15 cellular contexts compared by ENCODE assay signal in the genomic region with DNA sequence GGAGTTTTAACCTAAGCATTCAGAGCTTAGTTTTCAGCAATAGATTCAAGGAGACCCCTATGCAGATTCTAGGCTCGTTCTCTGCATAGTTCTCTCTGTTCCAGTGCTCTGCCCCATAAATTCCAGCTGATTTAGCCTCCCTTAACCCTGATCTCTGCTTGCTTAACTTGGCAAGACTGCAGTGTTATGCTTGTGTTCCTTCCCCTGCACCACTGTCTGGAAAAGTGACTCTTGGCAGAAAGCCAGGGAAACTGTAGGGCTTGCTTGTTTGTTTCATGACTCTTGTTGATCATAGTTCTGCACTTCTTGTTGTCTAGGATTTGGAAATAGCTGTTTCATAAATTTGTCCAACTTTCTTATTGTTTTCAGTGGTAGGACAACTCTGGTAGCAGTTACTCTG. TPM values are rescaled to one million over a fixed set of nuclear protein-coding genes. Genes with fewer than 3 reads are reported as not detected.
DNase-seq lines count a peak whose midpoint lies in the region; TF ChIP-seq lines count a peak whose summit lies in the region.
"Had no signal": no experiment of that assay in that cellular context is flagged by ENCODE, and none has a peak within 500 bp of the region (broad histone marks: within the 10 kb centered on the region; RNA-seq: fewer than 3 reads in every experiment).

No MANE protein-coding gene starts in this region.

- DNase-seq in DMS79 treated with DMSO at 0.1 percent for 48 hours (lab: John Stamatoyannopoulos, UW) = peak; percentile 51
- peak; percentile 41 for DNase-seq in RPMI8226
- peak; percentile 59 for DNase-seq in fibroblast of the aortic adventitia (ENCODE audit: low read depth)
- DNase-seq in osteoblast (ENCODE audit: insufficient read length, low spot score, missing footprints) = no peak
- DNase-seq in activated naive CD4-positive, alpha-beta T cell (lab: John Stamatoyannopoulos, UW) = no peak
- no peak for DNase-seq in occipital lobe (lab: John Stamatoyannopoulos, UW)
- DNase-seq in cerebellar nuclear complex (lab: John Stamatoyannopoulos, UW) = no peak
- DNase-seq in NCI-H1436 (lab: John Stamatoyannopoulos, UW) = no peak
- DNase-seq: activated T-cell treated with anti-CD3 and anti-CD28 coated beads, Interleukin-2, amount 50 U/mL, for 24 hours; CD4-positive, CD25-positive, alpha-beta regulatory T cell; hippocampal formation; stimulated activated CD4-positive, alpha-beta T cell treated with anti-CD3 and anti-CD28 coated beads, Interleukin-4, amount 100 ng/mL, for 24 hours; stomach; T1000 had no signal

- no peaks in the 10 kb centered on the region for H3K36me3 ChIP-seq in osteoblast (ENCODE audit: insufficient read depth, low read length)
- H3K36me3 ChIP-seq: stomach had no signal

- H4K20me1 ChIP-seq in osteoblast (ENCODE audit: insufficient read depth, low read length) = no peaks in the 10 kb centered on the region

- H2AFZ ChIP-seq in osteoblast (ENCODE audit: low read length) = no peak overlapping the region

- H3K27ac ChIP-seq in osteoblast (ENCODE audit: low read depth, low read length) = peak overlapping the region; percentile 80
- H3K27ac ChIP-seq: stomach had no signal

- H3K27me3 ChIP-seq in osteoblast (ENCODE audit: insufficient read depth, low read length) = no peaks in the 10 kb centered on the region
- H3K27me3 ChIP-seq: stomach had no signal

- no peaks in the 10 kb centered on the region for H3K9me3 ChIP-seq in osteoblast (ENCODE audit: low read depth, low read length)
- H3K9me3 ChIP-seq: stomach had no signal

- TF ChIP-seq CTCF in fibroblast of the aortic adventitia (IDR thresholded peaks at IDR 0.05; ENCODE audit: insufficient read depth, low read length) (no peak), osteoblast (IDR thresholded peaks at IDR 0.05; ENCODE audit: extremely low read depth, low read depth, low read length) (no peak)

- peak overlapping the region; percentile 22 for H3K4me2 ChIP-seq in osteoblast (ENCODE audit: insufficient read depth, low read length)

- peaks cover 38% of the 10 kb centered on the region for H3K4me1 ChIP-seq in osteoblast (ENCODE audit: insufficient read depth, low read length)

- H3K4me3 ChIP-seq in fibroblast of the aortic adventitia (ENCODE audit: low read depth, low read length) = no peak overlapping the region
- H3K4me3 ChIP-seq in osteoblast (ENCODE audit: insufficient read depth, low read length) = no peak overlapping the region
- H3K4me3 ChIP-seq: GM12878, stomach had no signal

- H3K79me2 ChIP-seq in osteoblast (ENCODE audit: insufficient read depth, low read length) = no peaks in the 10 kb centered on the region

RNA-seq across cellular contexts. Expression of gene ANAPC13, which starts 40.2 kb away (rescaled TPM):
- total RNA-seq in fibroblast of the aortic adventitia (ENCODE audit: low replicate concordance) (123 and 137 TPM in 2 replicates), osteoblast (68.4 and 77.5 TPM in 2 replicates), occipital lobe (43.4 TPM)

RNA-seq across cellular contexts. Expression of gene CEP63, which starts 40.2 kb away (rescaled TPM):
- 19.4 and 28.9 TPM in 2 replicates for total RNA-seq in fibroblast of the aortic adventitia (ENCODE audit: low replicate concordance)
- 15.9 and 42.4 TPM in 2 replicates for total RNA-seq in osteoblast
- 20.9 TPM for total RNA-seq in occipital lobe

Comparison
In these comparisons a context has a peak if more than half of its experiments do, and no peak if none do; other contexts are left out.
1. DNase-seq: peak in DMS79 treated with DMSO at 0.1 percent for 48 hours (single experiment), RPMI8226 (single experiment) and fibroblast of the aortic adventitia (single experiment); none in osteoblast (single experiment), activated naive CD4-positive, alpha-beta T cell (0 of 4), occipital lobe (single experiment), cerebellar nuclear complex (0 of 2) and NCI-H1436 (single experiment).